In the genomic region with DNA sequence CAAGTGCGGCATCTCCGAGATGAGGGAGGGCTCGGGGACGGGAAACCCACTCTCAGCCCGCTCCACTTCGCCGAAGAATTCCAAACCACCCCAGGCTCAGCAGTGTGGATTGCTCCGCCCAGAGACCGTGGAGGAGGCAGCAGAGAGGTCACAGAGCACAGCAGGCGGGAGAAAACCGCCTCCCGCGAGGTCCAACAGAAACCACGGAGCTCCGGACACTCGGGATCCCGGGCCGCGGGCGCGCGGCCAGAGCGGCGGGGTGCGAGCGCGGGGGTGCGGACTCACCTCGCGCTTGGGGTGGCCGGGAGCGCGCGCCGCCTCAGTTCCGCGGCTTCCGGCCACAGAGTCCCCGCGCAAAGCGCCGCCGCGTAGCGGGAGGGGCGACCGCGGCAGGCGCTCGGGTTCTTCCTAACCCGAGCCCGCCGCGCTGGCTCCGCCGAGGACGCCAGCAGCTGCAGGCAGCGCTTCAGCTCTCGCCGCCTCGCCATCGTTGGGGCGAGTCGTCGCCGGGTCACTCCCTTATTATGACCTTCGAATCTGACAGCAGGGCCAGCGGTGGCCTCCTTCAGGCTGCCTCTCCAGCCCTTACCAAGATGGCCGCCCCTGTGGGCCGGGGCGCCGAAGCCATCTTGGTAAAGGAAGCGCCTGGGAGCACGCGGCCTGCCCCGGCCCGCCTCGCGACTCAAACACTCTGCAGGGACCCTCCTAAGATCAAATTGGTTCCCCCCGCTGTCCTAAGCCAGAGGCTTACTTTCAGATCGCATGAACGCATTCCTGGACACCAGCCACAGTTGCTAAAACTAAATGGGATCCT, we compare ENCODE assay signal across 1 cellular context.
TF ChIP-seq lines count a peak whose summit lies in the region.

A gene (minus strand): TSS at position 106 of the 814 bp plus-strand sequence. CDS start 20,323 bp downstream, outside the sequence.

TF ChIP-seq in HEK293, 187 proteins besides CTCF, POLR2A, EP300 and RAD21 (continued from another document and continues in another):
- TF ChIP-seq, protein P1, sequence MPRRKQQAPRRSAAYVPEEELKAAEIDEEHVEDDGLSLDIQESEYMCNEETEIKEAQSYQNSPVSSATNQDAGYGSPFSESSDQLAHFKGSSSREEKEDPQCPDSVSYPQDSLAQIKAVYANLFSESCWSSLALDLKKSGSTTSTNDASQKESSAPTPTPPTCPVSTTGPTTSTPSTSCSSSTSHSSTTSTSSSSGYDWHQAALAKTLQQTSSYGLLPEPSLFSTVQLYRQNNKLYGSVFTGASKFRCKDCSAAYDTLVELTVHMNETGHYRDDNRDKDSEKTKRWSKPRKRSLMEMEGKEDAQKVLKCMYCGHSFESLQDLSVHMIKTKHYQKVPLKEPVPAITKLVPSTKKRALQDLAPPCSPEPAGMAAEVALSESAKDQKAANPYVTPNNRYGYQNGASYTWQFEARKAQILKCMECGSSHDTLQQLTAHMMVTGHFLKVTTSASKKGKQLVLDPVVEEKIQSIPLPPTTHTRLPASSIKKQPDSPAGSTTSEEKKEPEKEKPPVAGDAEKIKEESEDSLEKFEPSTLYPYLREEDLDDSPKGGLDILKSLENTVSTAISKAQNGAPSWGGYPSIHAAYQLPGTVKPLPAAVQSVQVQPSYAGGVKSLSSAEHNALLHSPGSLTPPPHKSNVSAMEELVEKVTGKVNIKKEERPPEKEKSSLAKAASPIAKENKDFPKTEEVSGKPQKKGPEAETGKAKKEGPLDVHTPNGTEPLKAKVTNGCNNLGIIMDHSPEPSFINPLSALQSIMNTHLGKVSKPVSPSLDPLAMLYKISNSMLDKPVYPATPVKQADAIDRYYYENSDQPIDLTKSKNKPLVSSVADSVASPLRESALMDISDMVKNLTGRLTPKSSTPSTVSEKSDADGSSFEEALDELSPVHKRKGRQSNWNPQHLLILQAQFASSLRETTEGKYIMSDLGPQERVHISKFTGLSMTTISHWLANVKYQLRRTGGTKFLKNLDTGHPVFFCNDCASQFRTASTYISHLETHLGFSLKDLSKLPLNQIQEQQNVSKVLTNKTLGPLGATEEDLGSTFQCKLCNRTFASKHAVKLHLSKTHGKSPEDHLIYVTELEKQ (tag by site-specific recombination; IDR thresholded peaks at IDR 0.05; ENCODE audit: borderline replicate concordance) = no peak
- TF ChIP-seq, protein P2, sequence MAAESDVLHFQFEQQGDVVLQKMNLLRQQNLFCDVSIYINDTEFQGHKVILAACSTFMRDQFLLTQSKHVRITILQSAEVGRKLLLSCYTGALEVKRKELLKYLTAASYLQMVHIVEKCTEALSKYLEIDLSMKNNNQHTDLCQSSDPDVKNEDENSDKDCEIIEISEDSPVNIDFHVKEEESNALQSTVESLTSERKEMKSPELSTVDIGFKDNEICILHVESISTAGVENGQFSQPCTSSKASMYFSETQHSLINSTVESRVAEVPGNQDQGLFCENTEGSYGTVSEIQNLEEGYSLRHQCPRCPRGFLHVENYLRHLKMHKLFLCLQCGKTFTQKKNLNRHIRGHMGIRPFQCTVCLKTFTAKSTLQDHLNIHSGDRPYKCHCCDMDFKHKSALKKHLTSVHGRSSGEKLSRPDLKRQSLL (tag by site-specific recombination; IDR thresholded peaks at IDR 0.05) = no peak
- TF ChIP-seq ZNF791 (tag by site-specific recombination; IDR thresholded peaks at IDR 0.05) = no peak
- TF ChIP-seq, protein P3, sequence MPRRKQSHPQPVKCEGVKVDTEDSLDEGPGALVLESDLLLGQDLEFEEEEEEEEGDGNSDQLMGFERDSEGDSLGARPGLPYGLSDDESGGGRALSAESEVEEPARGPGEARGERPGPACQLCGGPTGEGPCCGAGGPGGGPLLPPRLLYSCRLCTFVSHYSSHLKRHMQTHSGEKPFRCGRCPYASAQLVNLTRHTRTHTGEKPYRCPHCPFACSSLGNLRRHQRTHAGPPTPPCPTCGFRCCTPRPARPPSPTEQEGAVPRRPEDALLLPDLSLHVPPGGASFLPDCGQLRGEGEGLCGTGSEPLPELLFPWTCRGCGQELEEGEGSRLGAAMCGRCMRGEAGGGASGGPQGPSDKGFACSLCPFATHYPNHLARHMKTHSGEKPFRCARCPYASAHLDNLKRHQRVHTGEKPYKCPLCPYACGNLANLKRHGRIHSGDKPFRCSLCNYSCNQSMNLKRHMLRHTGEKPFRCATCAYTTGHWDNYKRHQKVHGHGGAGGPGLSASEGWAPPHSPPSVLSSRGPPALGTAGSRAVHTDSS (tag by site-specific recombination; IDR thresholded peaks at IDR 0.05) = no peak
- no peak for TF ChIP-seq ZNF521 (tag by site-specific recombination; IDR thresholded peaks at IDR 0.05)
- TF ChIP-seq, protein P4, sequence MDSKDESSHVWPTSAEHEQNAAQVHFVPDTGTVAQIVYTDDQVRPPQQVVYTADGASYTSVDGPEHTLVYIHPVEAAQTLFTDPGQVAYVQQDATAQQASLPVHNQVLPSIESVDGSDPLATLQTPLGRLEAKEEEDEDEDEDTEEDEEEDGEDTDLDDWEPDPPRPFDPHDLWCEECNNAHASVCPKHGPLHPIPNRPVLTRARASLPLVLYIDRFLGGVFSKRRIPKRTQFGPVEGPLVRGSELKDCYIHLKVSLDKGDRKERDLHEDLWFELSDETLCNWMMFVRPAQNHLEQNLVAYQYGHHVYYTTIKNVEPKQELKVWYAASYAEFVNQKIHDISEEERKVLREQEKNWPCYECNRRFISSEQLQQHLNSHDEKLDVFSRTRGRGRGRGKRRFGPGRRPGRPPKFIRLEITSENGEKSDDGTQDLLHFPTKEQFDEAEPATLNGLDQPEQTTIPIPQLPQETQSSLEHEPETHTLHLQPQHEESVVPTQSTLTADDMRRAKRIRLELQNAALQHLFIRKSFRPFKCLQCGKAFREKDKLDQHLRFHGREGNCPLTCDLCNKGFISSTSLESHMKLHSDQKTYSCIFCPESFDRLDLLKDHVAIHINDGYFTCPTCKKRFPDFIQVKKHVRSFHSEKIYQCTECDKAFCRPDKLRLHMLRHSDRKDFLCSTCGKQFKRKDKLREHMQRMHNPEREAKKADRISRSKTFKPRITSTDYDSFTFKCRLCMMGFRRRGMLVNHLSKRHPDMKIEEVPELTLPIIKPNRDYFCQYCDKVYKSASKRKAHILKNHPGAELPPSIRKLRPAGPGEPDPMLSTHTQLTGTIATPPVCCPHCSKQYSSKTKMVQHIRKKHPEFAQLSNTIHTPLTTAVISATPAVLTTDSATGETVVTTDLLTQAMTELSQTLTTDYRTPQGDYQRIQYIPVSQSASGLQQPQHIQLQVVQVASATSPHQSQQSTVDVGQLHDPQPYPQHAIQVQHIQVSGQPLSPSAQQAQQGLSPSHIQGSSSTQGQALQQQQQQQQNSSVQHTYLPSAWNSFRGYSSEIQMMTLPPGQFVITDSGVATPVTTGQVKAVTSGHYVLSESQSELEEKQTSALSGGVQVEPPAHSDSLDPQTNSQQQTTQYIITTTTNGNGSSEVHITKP (tag by site-specific recombination; IDR thresholded peaks at IDR 0.05) = peak; percentile 95
- no peak for TF ChIP-seq ZNF274 (IDR thresholded peaks at IDR 0.05; ENCODE audit: low read length)
- TF ChIP-seq ZNF274 (tag by site-specific recombination; IDR thresholded peaks at IDR 0.05; ENCODE audit: borderline replicate concordance) = no peak
- peak; percentile 32; the same call in 1 of the 2 replicates for TF ChIP-seq ZBTB48 (tag by site-specific recombination; IDR thresholded peaks at IDR 0.05)
- TF ChIP-seq, protein P5, sequence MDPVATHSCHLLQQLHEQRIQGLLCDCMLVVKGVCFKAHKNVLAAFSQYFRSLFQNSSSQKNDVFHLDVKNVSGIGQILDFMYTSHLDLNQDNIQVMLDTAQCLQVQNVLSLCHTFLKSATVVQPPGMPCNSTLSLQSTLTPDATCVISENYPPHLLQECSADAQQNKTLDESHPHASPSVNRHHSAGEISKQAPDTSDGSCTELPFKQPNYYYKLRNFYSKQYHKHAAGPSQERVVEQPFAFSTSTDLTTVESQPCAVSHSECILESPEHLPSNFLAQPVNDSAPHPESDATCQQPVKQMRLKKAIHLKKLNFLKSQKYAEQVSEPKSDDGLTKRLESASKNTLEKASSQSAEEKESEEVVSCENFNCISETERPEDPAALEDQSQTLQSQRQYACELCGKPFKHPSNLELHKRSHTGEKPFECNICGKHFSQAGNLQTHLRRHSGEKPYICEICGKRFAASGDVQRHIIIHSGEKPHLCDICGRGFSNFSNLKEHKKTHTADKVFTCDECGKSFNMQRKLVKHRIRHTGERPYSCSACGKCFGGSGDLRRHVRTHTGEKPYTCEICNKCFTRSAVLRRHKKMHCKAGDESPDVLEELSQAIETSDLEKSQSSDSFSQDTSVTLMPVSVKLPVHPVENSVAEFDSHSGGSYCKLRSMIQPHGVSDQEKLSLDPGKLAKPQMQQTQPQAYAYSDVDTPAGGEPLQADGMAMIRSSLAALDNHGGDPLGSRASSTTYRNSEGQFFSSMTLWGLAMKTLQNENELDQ (tag by site-specific recombination; IDR thresholded peaks at IDR 0.05; ENCODE audit: low read depth) = no peak
- no peak for TF ChIP-seq ZNF140 (tag by site-specific recombination; IDR thresholded peaks at IDR 0.05)
- TF ChIP-seq ZBTB7A (tag by site-specific recombination; IDR thresholded peaks at IDR 0.05; ENCODE audit: low read depth) = peak; percentile 68; the same call in 1 of the 2 replicates
- TF ChIP-seq ZNF792 (tag by site-specific recombination; IDR thresholded peaks at IDR 0.05) = no peak
- TF ChIP-seq ZNF2 (tag by site-specific recombination; IDR thresholded peaks at IDR 0.05) = no peak; the same call in 1 of the 2 replicates
- no peak for TF ChIP-seq ZNF837 (tag by site-specific recombination; IDR thresholded peaks at IDR 0.05)
- TF ChIP-seq, protein P6, sequence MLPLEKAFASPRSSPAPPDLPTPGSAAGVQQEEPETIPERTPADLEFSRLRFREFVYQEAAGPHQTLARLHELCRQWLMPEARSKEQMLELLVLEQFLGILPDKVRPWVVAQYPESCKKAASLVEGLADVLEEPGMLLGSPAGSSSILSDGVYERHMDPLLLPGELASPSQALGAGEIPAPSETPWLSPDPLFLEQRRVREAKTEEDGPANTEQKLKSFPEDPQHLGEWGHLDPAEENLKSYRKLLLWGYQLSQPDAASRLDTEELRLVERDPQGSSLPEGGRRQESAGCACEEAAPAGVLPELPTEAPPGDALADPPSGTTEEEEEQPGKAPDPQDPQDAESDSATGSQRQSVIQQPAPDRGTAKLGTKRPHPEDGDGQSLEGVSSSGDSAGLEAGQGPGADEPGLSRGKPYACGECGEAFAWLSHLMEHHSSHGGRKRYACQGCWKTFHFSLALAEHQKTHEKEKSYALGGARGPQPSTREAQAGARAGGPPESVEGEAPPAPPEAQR (tag by site-specific recombination; IDR thresholded peaks at IDR 0.05) = no peak
- TF ChIP-seq ZNF394 (tag by site-specific recombination; IDR thresholded peaks at IDR 0.05; ENCODE audit: borderline replicate concordance) = peak; percentile 47
- 0 out of 2 replicates have a peak, but pooled peaks have one; percentile 59 for TF ChIP-seq ZNF37A (tag by site-specific recombination; IDR thresholded peaks at IDR 0.05)
- 0 out of 2 replicates have a peak, but pooled peaks have one; percentile 25 for TF ChIP-seq ZNF629 (tag by site-specific recombination; IDR thresholded peaks at IDR 0.05)
- TF ChIP-seq ZNF202 (tag by site-specific recombination; IDR thresholded peaks at IDR 0.05; ENCODE audit: borderline replicate concordance) = no peak
- no peak for TF ChIP-seq ZNF530 (tag by site-specific recombination; IDR thresholded peaks at IDR 0.05; ENCODE audit: low read depth)
- TF ChIP-seq, protein P7, sequence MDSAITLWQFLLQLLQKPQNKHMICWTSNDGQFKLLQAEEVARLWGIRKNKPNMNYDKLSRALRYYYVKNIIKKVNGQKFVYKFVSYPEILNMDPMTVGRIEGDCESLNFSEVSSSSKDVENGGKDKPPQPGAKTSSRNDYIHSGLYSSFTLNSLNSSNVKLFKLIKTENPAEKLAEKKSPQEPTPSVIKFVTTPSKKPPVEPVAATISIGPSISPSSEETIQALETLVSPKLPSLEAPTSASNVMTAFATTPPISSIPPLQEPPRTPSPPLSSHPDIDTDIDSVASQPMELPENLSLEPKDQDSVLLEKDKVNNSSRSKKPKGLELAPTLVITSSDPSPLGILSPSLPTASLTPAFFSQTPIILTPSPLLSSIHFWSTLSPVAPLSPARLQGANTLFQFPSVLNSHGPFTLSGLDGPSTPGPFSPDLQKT (IDR thresholded peaks at IDR 0.05; ENCODE audit: borderline replicate concordance, low read depth, low read length) = no peak
- no peak for TF ChIP-seq ZFP41 (tag by site-specific recombination; IDR thresholded peaks at IDR 0.05; ENCODE audit: borderline replicate concordance)
- TF ChIP-seq, protein P8, sequence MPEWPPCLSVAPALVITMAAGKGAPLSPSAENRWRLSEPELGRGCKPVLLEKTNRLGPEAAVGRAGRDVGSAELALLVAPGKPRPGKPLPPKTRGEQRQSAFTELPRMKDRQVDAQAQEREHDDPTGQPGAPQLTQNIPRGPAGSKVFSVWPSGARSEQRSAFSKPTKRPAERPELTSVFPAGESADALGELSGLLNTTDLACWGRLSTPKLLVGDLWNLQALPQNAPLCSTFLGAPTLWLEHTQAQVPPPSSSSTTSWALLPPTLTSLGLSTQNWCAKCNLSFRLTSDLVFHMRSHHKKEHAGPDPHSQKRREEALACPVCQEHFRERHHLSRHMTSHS (tag by site-specific recombination; IDR thresholded peaks at IDR 0.05) = no peak
- no peak for TF ChIP-seq ZNF670 (tag by site-specific recombination; IDR thresholded peaks at IDR 0.05; ENCODE audit: low read depth)
- no peak for TF ChIP-seq ZNF654 (tag by site-specific recombination; IDR thresholded peaks at IDR 0.05; ENCODE audit: low read depth)
- TF ChIP-seq HOXD13 (CRISPR knock-in tag; IDR thresholded peaks at IDR 0.05; ENCODE audit: borderline replicate concordance) = no peak
- TF ChIP-seq ZNF544 (tag by site-specific recombination; IDR thresholded peaks at IDR 0.05) = no peak
- TF ChIP-seq, protein P9, sequence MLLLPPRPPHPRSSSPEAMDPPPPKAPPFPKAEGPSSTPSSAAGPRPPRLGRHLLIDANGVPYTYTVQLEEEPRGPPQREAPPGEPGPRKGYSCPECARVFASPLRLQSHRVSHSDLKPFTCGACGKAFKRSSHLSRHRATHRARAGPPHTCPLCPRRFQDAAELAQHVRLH (tag by site-specific recombination; IDR thresholded peaks at IDR 0.05) = peak; percentile 55; the same call in 1 of the 2 replicates
- TF ChIP-seq MZF1 (tag by site-specific recombination; IDR thresholded peaks at IDR 0.05; ENCODE audit: borderline replicate concordance) = no peak
- TF ChIP-seq ZNF175 (tag by site-specific recombination; IDR thresholded peaks at IDR 0.05) = no peak
- 0 out of 2 replicates have a peak, but pooled peaks have one; percentile 44 for TF ChIP-seq GFI1B (tag by site-specific recombination; IDR thresholded peaks at IDR 0.05)
- TF ChIP-seq, protein P10, sequence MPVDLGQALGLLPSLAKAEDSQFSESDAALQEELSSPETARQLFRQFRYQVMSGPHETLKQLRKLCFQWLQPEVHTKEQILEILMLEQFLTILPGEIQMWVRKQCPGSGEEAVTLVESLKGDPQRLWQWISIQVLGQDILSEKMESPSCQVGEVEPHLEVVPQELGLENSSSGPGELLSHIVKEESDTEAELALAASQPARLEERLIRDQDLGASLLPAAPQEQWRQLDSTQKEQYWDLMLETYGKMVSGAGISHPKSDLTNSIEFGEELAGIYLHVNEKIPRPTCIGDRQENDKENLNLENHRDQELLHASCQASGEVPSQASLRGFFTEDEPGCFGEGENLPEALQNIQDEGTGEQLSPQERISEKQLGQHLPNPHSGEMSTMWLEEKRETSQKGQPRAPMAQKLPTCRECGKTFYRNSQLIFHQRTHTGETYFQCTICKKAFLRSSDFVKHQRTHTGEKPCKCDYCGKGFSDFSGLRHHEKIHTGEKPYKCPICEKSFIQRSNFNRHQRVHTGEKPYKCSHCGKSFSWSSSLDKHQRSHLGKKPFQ (tag by site-specific recombination; IDR thresholded peaks at IDR 0.05) = no peak
